ENCODE assay signal across 11 cellular contexts in the genomic region with DNA sequence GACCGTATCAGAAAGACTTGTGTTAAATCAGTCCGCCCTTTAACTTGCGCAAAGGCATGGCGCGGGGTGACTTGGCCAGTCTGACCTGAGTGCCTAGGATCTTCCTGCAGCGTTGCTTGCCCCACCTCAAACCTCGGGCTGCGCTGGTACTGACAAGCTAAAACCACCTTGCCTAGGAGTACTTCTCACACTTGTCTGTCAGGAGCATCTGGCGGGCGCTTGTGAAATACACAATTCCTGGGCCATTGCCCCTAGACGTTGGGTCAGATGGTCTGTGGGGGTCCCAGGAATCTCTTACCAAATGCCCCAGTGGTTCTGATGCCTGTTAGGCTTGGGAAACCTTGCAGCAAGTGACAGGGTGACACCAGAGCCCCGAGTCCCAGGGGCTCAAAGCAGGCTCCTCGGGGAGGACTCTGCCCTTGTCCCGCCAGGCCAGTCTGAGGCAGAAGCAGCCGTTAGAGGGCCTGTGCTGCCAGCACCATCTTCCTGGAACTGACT.
"Had no signal": no experiment of that assay in that cellular context is flagged by ENCODE, and none has a peak within 500 bp of the region (broad histone marks: within the 10 kb centered on the region; RNA-seq: fewer than 3 reads in every experiment).

No MANE protein-coding gene starts in this region.

- H3K27ac ChIP-seq: body of pancreas, prostate gland, tibial nerve had no signal

- H3K27ac Mint-ChIP-seq: activated CD4-positive, alpha-beta memory T cell treated with anti-CD3 and anti-CD28 coated beads for 36 hours; activated naive CD4-positive, alpha-beta T cell treated with anti-CD3 and anti-CD28 coated beads, Interleukin-2, amount 10 ng/mL, durations not matched to agents 7 days and 5 days; dendritic cell treated with granulocyte-macrophage colony-stimulating factor and Interleukin-4, amounts not matched to agents 40 ng/mL and 50 ng/mL, for 4 days; immature natural killer cell had no signal

- DNase-seq: activated CD4-positive, alpha-beta memory T cell treated with anti-CD3 and anti-CD28 coated beads for 36 hours; activated naive CD4-positive, alpha-beta T cell treated with anti-CD3 and anti-CD28 coated beads, Interleukin-2, amount 10 ng/mL, durations not matched to agents 7 days and 5 days; immature natural killer cell; mammary epithelial cell; naive thymus-derived CD8-positive, alpha-beta T cell; stimulated activated CD4-positive, alpha-beta T cell treated with anti-CD3 and anti-CD28 coated beads, Interleukin-4, amount 100 ng/mL, for 1 hour had no signal

- H3K4me3 Mint-ChIP-seq: activated CD4-positive, alpha-beta memory T cell treated with anti-CD3 and anti-CD28 coated beads for 36 hours; activated naive CD4-positive, alpha-beta T cell treated with anti-CD3 and anti-CD28 coated beads, Interleukin-2, amount 10 ng/mL, durations not matched to agents 7 days and 5 days; dendritic cell treated with granulocyte-macrophage colony-stimulating factor and Interleukin-4, amounts not matched to agents 40 ng/mL and 50 ng/mL, for 4 days; immature natural killer cell; naive thymus-derived CD8-positive, alpha-beta T cell had no signal

- H3K9me3 Mint-ChIP-seq: activated CD4-positive, alpha-beta memory T cell treated with anti-CD3 and anti-CD28 coated beads for 36 hours; activated naive CD4-positive, alpha-beta T cell treated with anti-CD3 and anti-CD28 coated beads, Interleukin-2, amount 10 ng/mL, durations not matched to agents 7 days and 5 days; dendritic cell treated with granulocyte-macrophage colony-stimulating factor and Interleukin-4, amounts not matched to agents 40 ng/mL and 50 ng/mL, for 4 days; immature natural killer cell; naive thymus-derived CD8-positive, alpha-beta T cell had no signal

- H3K27me3 ChIP-seq: body of pancreas, tibial nerve had no signal

- H3K9me3 ChIP-seq: body of pancreas, mucosa of descending colon, prostate gland, tibial nerve had no signal

- H3K27me3 Mint-ChIP-seq: activated CD4-positive, alpha-beta memory T cell treated with anti-CD3 and anti-CD28 coated beads for 36 hours; activated naive CD4-positive, alpha-beta T cell treated with anti-CD3 and anti-CD28 coated beads, Interleukin-2, amount 10 ng/mL, durations not matched to agents 7 days and 5 days; dendritic cell treated with granulocyte-macrophage colony-stimulating factor and Interleukin-4, amounts not matched to agents 40 ng/mL and 50 ng/mL, for 4 days; naive thymus-derived CD8-positive, alpha-beta T cell had no signal

- H3K36me3 ChIP-seq: prostate gland had no signal

- H3K4me1 Mint-ChIP-seq: activated naive CD4-positive, alpha-beta T cell treated with anti-CD3 and anti-CD28 coated beads, Interleukin-2, amount 10 ng/mL, durations not matched to agents 7 days and 5 days had no signal

- H3K4me3 ChIP-seq: body of pancreas, mucosa of descending colon, prostate gland, tibial nerve had no signal
